Comparison of ENCODE assay signal across 13 cellular contexts in genomic region chr3:47012342-47013230, GRCh38. TPM values are rescaled to one million over a fixed set of nuclear protein-coding genes. Genes with fewer than 3 reads are reported as not detected.
DNase-seq lines count a peak whose midpoint lies in the region; ATAC-seq, FAIRE-seq and TF ChIP-seq lines count a peak whose summit lies in the region.
"Had no signal": no experiment of that assay in that cellular context is flagged by ENCODE, and none has a peak within 500 bp of the region (broad histone marks: within the 10 kb centered on the region; RNA-seq: fewer than 3 reads in every experiment).

No MANE protein-coding gene starts in this region.

- H3K4me1 Mint-ChIP-seq in activated T-cell treated with anti-CD3 and anti-CD28 coated beads, Interleukin-2, amount 50 U/mL, for 24 hours (ENCODE audit: low read depth) = peaks cover 35% of the 10 kb centered on the region
- H3K4me1 Mint-ChIP-seq in activated T-cell treated with anti-CD3 and anti-CD28 coated beads, Interleukin-2, amount 50 U/mL, for 72 hours (ENCODE audit: low read depth) = peaks cover 29% of the 10 kb centered on the region

- no peaks in the 10 kb centered on the region for H4K20me1 ChIP-seq in H1 (replicated peaks in 1 of 2; ENCODE audit: control insufficient read depth in 1 of 2, insufficient read depth in 2 of 2, low read length in 2 of 2)

- peaks cover 3% of the 10 kb centered on the region; the same call in 1 of the 2 replicates for H3K23me2 ChIP-seq in H1 (ENCODE audit: low read depth, low read length)

- H3K4me3 ChIP-seq in H1 (ENCODE audit: extremely low read depth in 1 of 4, insufficient read depth in 2 of 4, low read depth in 3 of 4, low read length in 4 of 4) (no peak overlapping the region), gastrocnemius medialis (no peak overlapping the region)
- H3K4me3 ChIP-seq: heart left ventricle had no signal

- intact Hi-C loops in gastrocnemius medialis (cut with DNase I; ENCODE audit: low total_unique reads) = no loop called here

- H2BK20ac ChIP-seq in H1 (ENCODE audit: low read length) = no peak overlapping the region

- H4K5ac ChIP-seq in H1 (ENCODE audit: insufficient read length, low read depth, low read length) = no peak overlapping the region

- H3K9me3 ChIP-seq in H1 (ENCODE audit: insufficient read depth in 2 of 2, low read depth in 1 of 2, low read length in 1 of 2) (no peaks in the 10 kb centered on the region), gastrocnemius medialis (no peaks in the 10 kb centered on the region)
- H3K9me3 ChIP-seq: heart left ventricle had no signal

- no peak for TF ChIP-seq POLR2A in H1 (IDR thresholded peaks at IDR 0.05; ENCODE audit: control extremely low read depth in 1 of 2, low read depth in 2 of 2, low read length in 2 of 2)
- TF ChIP-seq POLR2A in gastrocnemius medialis (IDR thresholded peaks at IDR 0.05) = no peak

- H4K8ac ChIP-seq in H1 (ENCODE audit: extremely low read depth, insufficient read depth, low read length) = 0 out of 2 replicates have a peak overlapping the region, but pooled peaks have one; percentile 22

- TF ChIP-seq RAD21 in H1 (IDR thresholded peaks at IDR 0.05 in 1 of 2, conservative IDR thresholded peaks at IDR 0.05 in 1 of 2; ENCODE audit: low read depth in 2 of 2, low read length in 2 of 2) = no peak

- H3K23ac ChIP-seq in H1 (ENCODE audit: insufficient read length) = no peak overlapping the region

- no peak for TF ChIP-seq EP300 in H1 (IDR thresholded peaks at IDR 0.05; ENCODE audit: borderline replicate concordance in 1 of 2, low read depth in 2 of 2, low read length in 2 of 2)

- no peak overlapping the region for H3K27ac ChIP-seq in H1 (ENCODE audit: low read depth, low read length)
- H3K27ac ChIP-seq in gastrocnemius medialis = peak overlapping the region; percentile 5 to 63 (median 22)
- H3K27ac ChIP-seq: heart left ventricle had no signal

- no peak for TF ChIP-seq CTCF in H1 (IDR thresholded peaks at IDR 0.05; ENCODE audit: control extremely low read depth in 1 of 3, insufficient read depth in 1 of 3, low read depth in 1 of 3, low read length in 3 of 3)
- TF ChIP-seq CTCF in gastrocnemius medialis (IDR thresholded peaks at IDR 0.05 in 4 of 5, conservative IDR thresholded peaks at IDR 0.05 in 1 of 5) = no peak
- TF ChIP-seq CTCF in GM10248 (IDR thresholded peaks at IDR 0.05; ENCODE audit: control extremely low read depth, extremely low read depth, low read depth, missing control alignments) = no peak

- H3K56ac ChIP-seq in H1 (replicated peaks; ENCODE audit: insufficient read length, low read depth, low read length) = no peak overlapping the region

- H2BK15ac ChIP-seq in H1 (ENCODE audit: low read length) = no peak overlapping the region

- POLR2A ChIA-PET in H1 (lab: Charles Lee; ENCODE audit: partially characterized antibody) = no interaction called here
- POLR2A ChIA-PET in GM10248 (lab: Yijun Ruan, JAX) = no interaction called here

- in situ Hi-C loops in gastrocnemius medialis (cut with MboI; ENCODE audit: low sequenced_read_pairs in 4 of 4) = loop anchor here in 1 of 4 donors (25.0 kb wide), 1 partner anchor 325 kb away; the partner anchor contains the start of gene ALS2CL

- ATAC-seq in activated T-cell treated with anti-CD3 and anti-CD28 coated beads, Interleukin-2, amount 50 U/mL, for 72 hours (replicated peaks in 1 of 2) = no peak
- ATAC-seq in gastrocnemius medialis (peak in 1 of 2 donors; percentile 39), GM19023 (IDR thresholded peaks at IDR 0.05; ENCODE audit: unreplicated experiment) (no peak)
- ATAC-seq: heart left ventricle, left ventricle myocardium superior had no signal

- H3K9ac ChIP-seq in H1 (replicated peaks in 1 of 4; ENCODE audit: extremely low read depth in 1 of 4, low read depth in 3 of 4, low read length in 3 of 4) = no peak overlapping the region; a peak in 1 of 7 replicates

- H3K4ac ChIP-seq in H1 (replicated peaks; ENCODE audit: insufficient read length, low read depth, low read length) = no peak overlapping the region

- H2BK5ac ChIP-seq in H1 (ENCODE audit: low read depth, low read length) = no peak overlapping the region

- H3K9me3 Mint-ChIP-seq in activated T-cell treated with anti-CD3 and anti-CD28 coated beads, Interleukin-2, amount 50 U/mL, for 24 hours = no peaks in the 10 kb centered on the region
- no peaks in the 10 kb centered on the region for H3K9me3 Mint-ChIP-seq in activated T-cell treated with anti-CD3 and anti-CD28 coated beads, Interleukin-2, amount 50 U/mL, for 72 hours

- H3K36me3 Mint-ChIP-seq in activated T-cell treated with anti-CD3 and anti-CD28 coated beads, Interleukin-2, amount 50 U/mL, for 24 hours (ENCODE audit: low read depth) = peaks cover 71% of the 10 kb centered on the region
- peaks cover 2 to 3% of the 10 kb centered on the region in 2 donors for H3K36me3 Mint-ChIP-seq in activated T-cell treated with anti-CD3 and anti-CD28 coated beads, Interleukin-2, amount 50 U/mL, for 72 hours (ENCODE audit: insufficient read depth in 2 of 2)

- H4K91ac ChIP-seq in H1 (replicated peaks; ENCODE audit: insufficient read length, low read length) = no peak overlapping the region

- H2AK5ac ChIP-seq in H1 (ENCODE audit: low read depth, low read length) = no peak overlapping the region

- H3K27ac Mint-ChIP-seq in activated T-cell treated with anti-CD3 and anti-CD28 coated beads, Interleukin-2, amount 50 U/mL, for 24 hours = peak overlapping the region; percentile 75
- no peak overlapping the region for H3K27ac Mint-ChIP-seq in activated T-cell treated with anti-CD3 and anti-CD28 coated beads, Interleukin-2, amount 50 U/mL, for 72 hours

- H3K4me3 Mint-ChIP-seq in activated T-cell treated with anti-CD3 and anti-CD28 coated beads, Interleukin-2, amount 50 U/mL, for 24 hours = no peak overlapping the region
- no peak overlapping the region for H3K4me3 Mint-ChIP-seq in activated T-cell treated with anti-CD3 and anti-CD28 coated beads, Interleukin-2, amount 50 U/mL, for 72 hours

- peaks cover 2 to 9% (median 5%) of the 10 kb centered on the region in 4 experiments for H3K4me1 ChIP-seq in H1 (replicated peaks in 1 of 4; ENCODE audit: control insufficient read depth in 3 of 4, insufficient read depth in 4 of 4, low read length in 3 of 4)
- peaks cover 18 to 24% of the 10 kb centered on the region in 2 donors for H3K4me1 ChIP-seq in gastrocnemius medialis

- peak; percentile 30 for DNase-seq in activated T-cell treated with anti-CD3 and anti-CD28 coated beads, Interleukin-2, amount 50 U/mL, for 24 hours
- DNase-seq in activated T-cell treated with anti-CD3 and anti-CD28 coated beads, Interleukin-2, amount 50 U/mL, for 72 hours = no peak
- peak; percentile 81 to 89 for DNase-seq in NCI-H524 (lab: John Stamatoyannopoulos, UW)
- no peak for DNase-seq in H1 (ENCODE audit: low read depth in 1 of 2, low spot score in 2 of 2)
- peak in 1 of 2 donors; percentile 74 for DNase-seq in gastrocnemius medialis
- DNase-seq in pons (ENCODE audit: low spot score) = no peak
- DNase-seq in GM10248 (ENCODE audit: extremely low spot score) = no peak
- DNase-seq: activated T-cell treated with anti-CD3 and anti-CD28 coated beads for 4 hours, left ventricle myocardium superior, nucleus accumbens had no signal

- H3K79me2 ChIP-seq in H1 (ENCODE audit: control insufficient read depth in 1 of 2, insufficient read depth in 2 of 2, low read length in 2 of 2) = no peaks in the 10 kb centered on the region

- H3K18ac ChIP-seq in H1 (ENCODE audit: extremely low read depth, low read length) = no peak overlapping the region

- H3K27me3 ChIP-seq in H1 (replicated peaks in 1 of 4; ENCODE audit: control insufficient read depth in 3 of 4, extremely low read depth in 1 of 4, insufficient read depth in 3 of 4, low read length in 3 of 4) (no peaks in the 10 kb centered on the region), gastrocnemius medialis (no peaks in the 10 kb centered on the region)
- H3K27me3 ChIP-seq: heart left ventricle had no signal

- H3K36me3 ChIP-seq in H1 (ENCODE audit: control insufficient read depth in 2 of 4, insufficient read depth in 4 of 4, low read length in 3 of 4) (peaks cover 0 to 13% (median 10%) of the 10 kb centered on the region in 4 experiments; a peak in 5 of 8 replicates), gastrocnemius medialis (peaks cover 0 to 20% of the 10 kb centered on the region in 2 donors)

- H2BK120ac ChIP-seq in H1 (replicated peaks; ENCODE audit: low read depth, low read length) = no peak overlapping the region

- WGBS in H1 (ENCODE audit: extremely low coverage in 1 of 2, insufficient coverage in 1 of 2, insufficient read length in 1 of 2, insufficient replicate concordance in 2 of 2, low coverage in 1 of 2, low lambda C conversion rate in 2 of 2, missing lambda C conversion rate in 1 of 2), 2 experiments = 92% methylated on average over 10 of the region's 10 CpGs; no CpG with 5 or more reads in 1 of the 2 experiments

- H3K14ac ChIP-seq in H1 (ENCODE audit: insufficient read length) = no peak overlapping the region

- no peak overlapping the region for H3K4me2 ChIP-seq in H1 (ENCODE audit: insufficient read depth in 1 of 2, low read depth in 2 of 2, low read length in 2 of 2)

- H2AFZ ChIP-seq in H1 (ENCODE audit: low read length) = no peak overlapping the region

- CTCF ChIA-PET in H1 (lab: Charles Lee; ENCODE audit: partially characterized antibody) = interaction anchor here (0.6 to 1.0 kb wide), 4 partner anchors 14 to 318 kb away, joined by 3 read pairs; no protein-coding TSS in a partner anchor
- CTCF ChIA-PET in GM10248 (lab: Yijun Ruan, JAX) = no interaction called here

- no peaks in the 10 kb centered on the region for H3K27me3 Mint-ChIP-seq in activated T-cell treated with anti-CD3 and anti-CD28 coated beads, Interleukin-2, amount 50 U/mL, for 24 hours
- H3K27me3 Mint-ChIP-seq in activated T-cell treated with anti-CD3 and anti-CD28 coated beads, Interleukin-2, amount 50 U/mL, for 72 hours (ENCODE audit: low read depth) = no peaks in the 10 kb centered on the region

- no peak overlapping the region for H2BK12ac ChIP-seq in H1 (ENCODE audit: low read depth, low read length)

- FAIRE-seq in H1 (lab: Jason Lieb, UNC) = no peak
- FAIRE-seq: bronchial epithelial cell had no signal

- H3K79me1 ChIP-seq in H1 (ENCODE audit: low read depth, low read length) = no peaks in the 10 kb centered on the region; the same call in 1 of the 2 replicates

RNA-seq across cellular contexts. Expression of gene NBEAL2, which starts 33.1 kb away (rescaled TPM):
- 10 to 100 TPM; 84.0 to 87.4 TPM for total RNA-seq in activated T-cell treated with anti-CD3 and anti-CD28 coated beads, Interleukin-2, amount 50 U/mL, for 72 hours
- 45.8 and 46.9 TPM in 2 replicates for total RNA-seq in H1 (2021; fragmentation: NEBNext Ultra II Directional; extraction: Animal tissue kit (Norgen Biotek cat#: 25700))
- 27.3 and 47.8 TPM in 2 replicates for polyA plus RNA-seq in H1 (2011; rRNA removed)
- 30.9 TPM for polyA plus RNA-seq in H1 (2011; cell fraction: cytosol; rRNA removed)
- 332 TPM for polyA plus RNA-seq in H1 (2011; cell fraction: nucleus; rRNA removed)
- polyA plus RNA-seq in H1 (2012, experiment 1 of 2) = 36.4 to 64.7 TPM (median 55.9 TPM) in 4 replicates
- polyA plus RNA-seq in H1 (2012, experiment 2 of 2) = 42.2 TPM
- 15.7 TPM for polyA plus RNA-seq in H1 (2013, experiment 1 of 2)
- polyA plus RNA-seq in H1 (2013, experiment 2 of 2) = 14.2 TPM
- 19.1 and 33.7 TPM in 2 replicates for polyA minus RNA-seq in H1 (2011; rRNA and poly(A)+ RNA removed)
- polyA minus RNA-seq in H1 (2011; cell fraction: cytosol; rRNA and poly(A)+ RNA removed) = 16.9 TPM
- polyA minus RNA-seq in H1 (2011; cell fraction: nucleus; rRNA and poly(A)+ RNA removed) = 58.1 TPM
- 1 to 10 TPM; 4.1 to 8.7 (median 7.5) TPM for total RNA-seq in gastrocnemius medialis

RNA-seq across cellular contexts. Expression of gene CCDC12, which starts 36.0 kb away (rescaled TPM):
- total RNA-seq in activated T-cell treated with anti-CD3 and anti-CD28 coated beads, Interleukin-2, amount 50 U/mL, for 72 hours = 10 to 100 TPM; 54.7 to 56.2 TPM
- 41.3 and 44.4 TPM in 2 replicates for total RNA-seq in H1 (2021; fragmentation: NEBNext Ultra II Directional; extraction: Animal tissue kit (Norgen Biotek cat#: 25700))
- 29.5 and 41.5 TPM in 2 replicates for polyA plus RNA-seq in H1 (2011; rRNA removed)
- 57.2 TPM for polyA plus RNA-seq in H1 (2011; cell fraction: cytosol; rRNA removed)
- polyA plus RNA-seq in H1 (2011; cell fraction: nucleus; rRNA removed) = 37.1 TPM
- 50.0 to 59.6 TPM (median 58.4 TPM) in 4 replicates for polyA plus RNA-seq in H1 (2012, experiment 1 of 2)
- 27.9 TPM for polyA plus RNA-seq in H1 (2012, experiment 2 of 2)
- 39.5 TPM for polyA plus RNA-seq in H1 (2013, experiment 1 of 2)
- polyA plus RNA-seq in H1 (2013, experiment 2 of 2) = 41.8 TPM
- 20.6 and 38.9 TPM in 2 replicates for polyA minus RNA-seq in H1 (2011; rRNA and poly(A)+ RNA removed)
- 12.0 TPM for polyA minus RNA-seq in H1 (2011; cell fraction: cytosol; rRNA and poly(A)+ RNA removed)
- polyA minus RNA-seq in H1 (2011; cell fraction: nucleus; rRNA and poly(A)+ RNA removed) = 55.5 TPM
- 10 to 100 TPM; 24.6 to 32.0 (median 29.0) TPM for total RNA-seq in gastrocnemius medialis

Comparison
In these comparisons a context has a peak if more than half of its experiments do, and no peak if none do; other contexts are left out.
1. DNase-seq: peak in activated T-cell treated with anti-CD3 and anti-CD28 coated beads, Interleukin-2, amount 50 U/mL, for 24 hours (single experiment) and NCI-H524 (2 of 2); none in activated T-cell treated with anti-CD3 and anti-CD28 coated beads, Interleukin-2, amount 50 U/mL, for 72 hours (0 of 2), H1 (0 of 2), pons (single experiment) and GM10248 (single experiment).